2 cellular contexts compared by ENCODE assay signal in the genomic region with DNA sequence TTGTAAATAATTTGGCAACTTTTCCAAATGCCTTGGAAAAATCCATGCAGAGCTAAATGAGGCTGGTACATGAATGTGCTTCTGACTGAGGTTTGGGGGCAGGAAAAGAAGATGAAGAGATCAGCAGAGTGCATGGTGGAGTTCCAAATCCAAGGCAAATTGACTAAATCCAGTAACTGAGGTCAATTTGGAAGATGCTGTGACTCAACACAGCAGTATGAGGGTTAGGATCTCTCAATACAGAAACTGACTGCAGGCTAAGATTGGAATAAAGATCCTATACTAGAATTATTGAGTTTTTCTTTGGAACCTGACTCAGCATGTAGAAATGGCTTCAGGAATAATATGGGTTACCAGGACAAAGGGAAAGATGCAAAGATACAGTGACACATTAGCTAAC.
TF ChIP-seq lines count a peak whose summit lies in the region.

No MANE protein-coding gene starts in this region.

TF ChIP-seq in SK-N-SH, 30 proteins besides CTCF, POLR2A, EP300 and RAD21 (continued from another document):
- TF ChIP-seq REST (IDR thresholded peaks at IDR 0.05; ENCODE audit: low read depth, low read length) (no peak), JUND (IDR thresholded peaks at IDR 0.05) (peak; percentile 40; the same call in 1 of the 2 replicates), RCOR1 (IDR thresholded peaks at IDR 0.05; ENCODE audit: low read length) (no peak), RXRA (IDR thresholded peaks at IDR 0.05; ENCODE audit: borderline replicate concordance, low read depth) (peak; percentile 32; the same call in 1 of the 2 replicates), EZH2phosphoT487 (IDR thresholded peaks at IDR 0.05; ENCODE audit: borderline replicate concordance, low read depth) (no peak), TCF12 (IDR thresholded peaks at IDR 0.05) (peak; percentile 25; the same call in 1 of the 2 replicates), FOSL2 (IDR thresholded peaks at IDR 0.05; ENCODE audit: borderline replicate concordance, low read depth) (peak; percentile 44; the same call in 1 of the 2 replicates)
- TF ChIP-seq, protein P1, sequence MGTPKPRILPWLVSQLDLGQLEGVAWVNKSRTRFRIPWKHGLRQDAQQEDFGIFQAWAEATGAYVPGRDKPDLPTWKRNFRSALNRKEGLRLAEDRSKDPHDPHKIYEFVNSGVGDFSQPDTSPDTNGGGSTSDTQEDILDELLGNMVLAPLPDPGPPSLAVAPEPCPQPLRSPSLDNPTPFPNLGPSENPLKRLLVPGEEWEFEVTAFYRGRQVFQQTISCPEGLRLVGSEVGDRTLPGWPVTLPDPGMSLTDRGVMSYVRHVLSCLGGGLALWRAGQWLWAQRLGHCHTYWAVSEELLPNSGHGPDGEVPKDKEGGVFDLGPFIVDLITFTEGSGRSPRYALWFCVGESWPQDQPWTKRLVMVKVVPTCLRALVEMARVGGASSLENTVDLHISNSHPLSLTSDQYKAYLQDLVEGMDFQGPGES (IDR thresholded peaks at IDR 0.05; ENCODE audit: low read depth, low read length) = no peak
TF ChIP-seq in SK-N-SH: peak in this region for 4.

TF ChIP-seq in SK-N-SH treated with all-trans-retinoic acid at 6 μM for 48 hours, 23 proteins besides CTCF, POLR2A, EP300 and RAD21 (continued from another document):
- TF ChIP-seq, protein P2, sequence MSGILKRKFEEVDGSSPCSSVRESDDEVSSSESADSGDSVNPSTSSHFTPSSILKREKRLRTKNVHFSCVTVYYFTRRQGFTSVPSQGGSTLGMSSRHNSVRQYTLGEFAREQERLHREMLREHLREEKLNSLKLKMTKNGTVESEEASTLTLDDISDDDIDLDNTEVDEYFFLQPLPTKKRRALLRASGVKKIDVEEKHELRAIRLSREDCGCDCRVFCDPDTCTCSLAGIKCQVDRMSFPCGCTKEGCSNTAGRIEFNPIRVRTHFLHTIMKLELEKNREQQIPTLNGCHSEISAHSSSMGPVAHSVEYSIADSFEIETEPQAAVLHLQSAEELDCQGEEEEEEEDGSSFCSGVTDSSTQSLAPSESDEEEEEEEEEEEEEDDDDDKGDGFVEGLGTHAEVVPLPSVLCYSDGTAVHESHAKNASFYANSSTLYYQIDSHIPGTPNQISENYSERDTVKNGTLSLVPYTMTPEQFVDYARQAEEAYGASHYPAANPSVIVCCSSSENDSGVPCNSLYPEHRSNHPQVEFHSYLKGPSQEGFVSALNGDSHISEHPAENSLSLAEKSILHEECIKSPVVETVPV (CRISPR knock-in tag; IDR thresholded peaks at IDR 0.05) = no peak
- TF ChIP-seq, protein P3, sequence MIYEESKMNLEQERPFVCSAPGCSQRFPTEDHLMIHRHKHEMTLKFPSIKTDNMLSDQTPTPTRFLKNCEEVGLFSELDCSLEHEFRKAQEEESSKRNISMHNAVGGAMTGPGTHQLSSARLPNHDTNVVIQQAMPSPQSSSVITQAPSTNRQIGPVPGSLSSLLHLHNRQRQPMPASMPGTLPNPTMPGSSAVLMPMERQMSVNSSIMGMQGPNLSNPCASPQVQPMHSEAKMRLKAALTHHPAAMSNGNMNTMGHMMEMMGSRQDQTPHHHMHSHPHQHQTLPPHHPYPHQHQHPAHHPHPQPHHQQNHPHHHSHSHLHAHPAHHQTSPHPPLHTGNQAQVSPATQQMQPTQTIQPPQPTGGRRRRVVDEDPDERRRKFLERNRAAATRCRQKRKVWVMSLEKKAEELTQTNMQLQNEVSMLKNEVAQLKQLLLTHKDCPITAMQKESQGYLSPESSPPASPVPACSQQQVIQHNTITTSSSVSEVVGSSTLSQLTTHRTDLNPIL (CRISPR knock-in tag; IDR thresholded peaks at IDR 0.05; ENCODE audit: low read depth) = no peak
- TF ChIP-seq TOX (CRISPR knock-in tag; IDR thresholded peaks at IDR 0.05; ENCODE audit: borderline replicate concordance) = no peak
